11 cellular contexts compared by ENCODE assay signal in the genomic region with DNA sequence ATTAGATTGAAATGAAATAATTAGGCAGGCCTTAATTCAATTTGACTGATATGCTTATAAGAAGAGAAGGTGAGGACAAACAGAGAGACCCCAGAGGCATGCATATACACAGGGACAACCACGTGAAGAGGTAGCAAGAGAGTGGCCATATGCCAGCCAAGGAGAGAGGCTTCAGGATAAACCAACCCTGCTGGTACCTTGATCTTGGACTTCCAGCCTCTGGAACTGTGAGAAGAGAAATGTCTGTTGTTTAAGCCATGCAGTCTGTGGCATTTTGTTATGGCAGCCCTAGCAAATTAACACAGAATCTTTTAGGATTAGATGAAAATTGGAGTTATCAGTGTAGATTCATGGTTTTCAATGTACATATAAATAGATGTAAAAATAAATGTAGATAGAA.
"Had no signal": no experiment of that assay in that cellular context is flagged by ENCODE, and none has a peak within 500 bp of the region (broad histone marks: within the 10 kb centered on the region; RNA-seq: fewer than 3 reads in every experiment).

No MANE protein-coding gene starts in this region.

- H3K4me2 ChIP-seq: GM23338 had no signal

- H3K9me3 ChIP-seq: HAP-1 had no signal

- FAIRE-seq: H1, H54 had no signal

- H3K27ac ChIP-seq: GM23248 had no signal

- H3K4me3 ChIP-seq: GM23248, GM23338, HAP-1 had no signal

- ATAC-seq: HCT116 had no signal

- H3K36me3 ChIP-seq: HAP-1 had no signal

- DNase-seq: GM23248, GOT3, H7, H9, HCEC 1CT, HFFc6 had no signal
